ENCODE assay signal across 2 cellular contexts in the genomic region with DNA sequence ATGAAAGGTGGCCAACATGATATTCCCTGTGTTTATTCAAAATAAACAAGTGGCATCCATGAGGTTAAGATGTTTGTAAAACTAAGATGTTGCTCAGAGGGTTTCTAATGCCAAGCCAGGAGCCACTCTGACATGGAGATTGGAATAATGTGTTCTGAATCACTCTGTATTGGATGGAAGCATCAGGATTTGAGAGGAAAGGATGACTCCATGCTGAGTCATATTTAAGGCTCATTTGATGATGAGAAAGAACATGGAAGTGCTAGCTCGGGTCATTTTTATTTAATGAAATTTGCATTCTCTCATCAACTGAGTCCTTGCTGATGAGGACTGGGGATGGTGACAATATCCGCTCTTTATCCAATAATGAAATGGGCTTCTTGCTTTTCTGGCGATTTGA.
A peak's percentile ranks its signal among the peaks of the same experiment; 100 is the strongest.
TF ChIP-seq lines count a peak whose summit lies in the region.

No MANE protein-coding gene starts in this region.

TF ChIP-seq in IMR-90, 13 proteins besides CTCF, POLR2A, EP300 and RAD21:
- TF ChIP-seq MAZ (IDR thresholded peaks at IDR 0.05; ENCODE audit: borderline replicate concordance, low read depth, low read length) (no peak), RFX5 (IDR thresholded peaks at IDR 0.05; ENCODE audit: low read depth, low read length) (no peak), SMC3 (IDR thresholded peaks at IDR 0.05; ENCODE audit: low read depth, low read length) (no peak), BHLHE40 (IDR thresholded peaks at IDR 0.05; ENCODE audit: low read depth, low read length) (no peak), RCOR1 (IDR thresholded peaks at IDR 0.05; ENCODE audit: insufficient replicate concordance, low read length) (peak; percentile 46), MXI1 (IDR thresholded peaks at IDR 0.05; ENCODE audit: borderline replicate concordance, low read depth, low read length) (no peak), FOS (IDR thresholded peaks at IDR 0.05; ENCODE audit: low read depth, low read length) (peak; percentile 74), NFE2L2 (IDR thresholded peaks at IDR 0.05; ENCODE audit: low read depth, low read length) (peak; percentile 46; the same call in 1 of the 2 replicates), CHD1 (IDR thresholded peaks at IDR 0.05; ENCODE audit: low read depth, low read length) (no peak), MAFK (IDR thresholded peaks at IDR 0.05; ENCODE audit: low read depth, low read length) (peak; percentile 50), CEBPB (IDR thresholded peaks at IDR 0.05; ENCODE audit: low read depth, low read length) (no peak; the same call in 1 of the 2 replicates)
- TF ChIP-seq, protein P1, sequence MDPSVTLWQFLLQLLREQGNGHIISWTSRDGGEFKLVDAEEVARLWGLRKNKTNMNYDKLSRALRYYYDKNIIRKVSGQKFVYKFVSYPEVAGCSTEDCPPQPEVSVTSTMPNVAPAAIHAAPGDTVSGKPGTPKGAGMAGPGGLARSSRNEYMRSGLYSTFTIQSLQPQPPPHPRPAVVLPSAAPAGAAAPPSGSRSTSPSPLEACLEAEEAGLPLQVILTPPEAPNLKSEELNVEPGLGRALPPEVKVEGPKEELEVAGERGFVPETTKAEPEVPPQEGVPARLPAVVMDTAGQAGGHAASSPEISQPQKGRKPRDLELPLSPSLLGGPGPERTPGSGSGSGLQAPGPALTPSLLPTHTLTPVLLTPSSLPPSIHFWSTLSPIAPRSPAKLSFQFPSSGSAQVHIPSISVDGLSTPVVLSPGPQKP (IDR thresholded peaks at IDR 0.05; ENCODE audit: borderline replicate concordance, low read depth, low read length): no peak
- TF ChIP-seq, protein P2, sequence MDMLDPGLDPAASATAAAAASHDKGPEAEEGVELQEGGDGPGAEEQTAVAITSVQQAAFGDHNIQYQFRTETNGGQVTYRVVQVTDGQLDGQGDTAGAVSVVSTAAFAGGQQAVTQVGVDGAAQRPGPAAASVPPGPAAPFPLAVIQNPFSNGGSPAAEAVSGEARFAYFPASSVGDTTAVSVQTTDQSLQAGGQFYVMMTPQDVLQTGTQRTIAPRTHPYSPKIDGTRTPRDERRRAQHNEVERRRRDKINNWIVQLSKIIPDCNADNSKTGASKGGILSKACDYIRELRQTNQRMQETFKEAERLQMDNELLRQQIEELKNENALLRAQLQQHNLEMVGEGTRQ (IDR thresholded peaks at IDR 0.05; ENCODE audit: low read depth, low read length): no peak

TF ChIP-seq in K562, 482 proteins besides CTCF, POLR2A, EP300 and RAD21:
- TF ChIP-seq FOS (IDR thresholded peaks at IDR 0.05; ENCODE audit: extremely low read depth, insufficient read length): no peak
- no peak for TF ChIP-seq MCM2 (IDR thresholded peaks at IDR 0.05; ENCODE audit: low read depth)
- TF ChIP-seq ZNF274 (IDR thresholded peaks at IDR 0.05; ENCODE audit: borderline replicate concordance, low read depth, low read length): no peak
- no peak for TF ChIP-seq MAFK (IDR thresholded peaks at IDR 0.05; ENCODE audit: low read length)
- TF ChIP-seq FOSL1 (tag; conservative IDR thresholded peaks at IDR 0.05): 0 out of 2 replicates have a peak, but pooled peaks have one; percentile 32
